1 cellular context compared by ENCODE assay signal in genomic region chr6:146915671-146916127, GRCh38.
TF ChIP-seq lines count a peak whose summit lies in the region.

No MANE protein-coding gene starts in this region.

TF ChIP-seq in K562, 482 proteins besides CTCF, POLR2A, EP300 and RAD21 (continued from another document and continues in another):
- TF ChIP-seq, protein P1, sequence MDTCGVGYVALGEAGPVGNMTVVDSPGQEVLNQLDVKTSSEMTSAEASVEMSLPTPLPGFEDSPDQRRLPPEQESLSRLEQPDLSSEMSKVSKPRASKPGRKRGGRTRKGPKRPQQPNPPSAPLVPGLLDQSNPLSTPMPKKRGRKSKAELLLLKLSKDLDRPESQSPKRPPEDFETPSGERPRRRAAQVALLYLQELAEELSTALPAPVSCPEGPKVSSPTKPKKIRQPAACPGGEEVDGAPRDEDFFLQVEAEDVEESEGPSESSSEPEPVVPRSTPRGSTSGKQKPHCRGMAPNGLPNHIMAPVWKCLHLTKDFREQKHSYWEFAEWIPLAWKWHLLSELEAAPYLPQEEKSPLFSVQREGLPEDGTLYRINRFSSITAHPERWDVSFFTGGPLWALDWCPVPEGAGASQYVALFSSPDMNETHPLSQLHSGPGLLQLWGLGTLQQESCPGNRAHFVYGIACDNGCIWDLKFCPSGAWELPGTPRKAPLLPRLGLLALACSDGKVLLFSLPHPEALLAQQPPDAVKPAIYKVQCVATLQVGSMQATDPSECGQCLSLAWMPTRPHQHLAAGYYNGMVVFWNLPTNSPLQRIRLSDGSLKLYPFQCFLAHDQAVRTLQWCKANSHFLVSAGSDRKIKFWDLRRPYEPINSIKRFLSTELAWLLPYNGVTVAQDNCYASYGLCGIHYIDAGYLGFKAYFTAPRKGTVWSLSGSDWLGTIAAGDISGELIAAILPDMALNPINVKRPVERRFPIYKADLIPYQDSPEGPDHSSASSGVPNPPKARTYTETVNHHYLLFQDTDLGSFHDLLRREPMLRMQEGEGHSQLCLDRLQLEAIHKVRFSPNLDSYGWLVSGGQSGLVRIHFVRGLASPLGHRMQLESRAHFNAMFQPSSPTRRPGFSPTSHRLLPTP (IDR thresholded peaks at IDR 0.05; ENCODE audit: borderline replicate concordance, extremely low read depth, insufficient read length) = no peak
- TF ChIP-seq ZNF785 (CRISPR knock-in tag; IDR thresholded peaks at IDR 0.05) (0 out of 2 replicates have a peak, but pooled peaks have one; percentile 48), SNAPC5 (CRISPR knock-in tag; IDR thresholded peaks at IDR 0.05) (no peak), DLX4 (CRISPR knock-in tag; IDR thresholded peaks at IDR 0.05) (no peak), POLR2AphosphoS2 (IDR thresholded peaks at IDR 0.05; ENCODE audit: low read length) (no peak), ZNF197 (CRISPR knock-in tag; IDR thresholded peaks at IDR 0.05; ENCODE audit: low read depth) (peak; percentile 90), NRF1 (conservative IDR thresholded peaks at IDR 0.05 in 1 of 2, IDR thresholded peaks at IDR 0.05 in 1 of 2) (0 out of 4 replicates have a peak, but pooled peaks of 1 of the 2 experiments have one; percentile 8), POLR3A (IDR thresholded peaks at IDR 0.05; ENCODE audit: borderline replicate concordance, extremely low read depth, insufficient read depth, insufficient read length) (no peak), C11orf30 (IDR thresholded peaks at IDR 0.05; ENCODE audit: low read depth) (peak; percentile 22; the same call in 1 of the 2 replicates), CREBBP (IDR thresholded peaks at IDR 0.05; ENCODE audit: low read depth, low read length) (no peak), ATF1 (CRISPR knock-in tag; IDR thresholded peaks at IDR 0.05) (no peak), ATF1 (tag; IDR thresholded peaks at IDR 0.05) (no peak), CCNT2 (IDR thresholded peaks at IDR 0.05; ENCODE audit: borderline replicate concordance, extremely low read depth, insufficient read length, low read depth, low read length) (no peak), HEY1 (CRISPR knock-in tag; IDR thresholded peaks at IDR 0.05; ENCODE audit: borderline replicate concordance) (no peak), ATF3 (IDR thresholded peaks at IDR 0.05) (peak; percentile 77), ATF3 (CRISPR knock-in tag; conservative IDR thresholded peaks at IDR 0.05) (no peak), TEAD1 (CRISPR knock-in tag; IDR thresholded peaks at IDR 0.05) (peak in 1 of 2 experiments; percentile 78; a peak in 2 of 4 replicates), ZFP36 (IDR thresholded peaks at IDR 0.05; ENCODE audit: low read depth, low read length, partially characterized antibody) (no peak), WHSC1 (IDR thresholded peaks at IDR 0.05; ENCODE audit: low read length) (no peak), DACH1 (IDR thresholded peaks at IDR 0.05; ENCODE audit: partially characterized antibody) (no peak), TCF7L2 (IDR thresholded peaks at IDR 0.05; ENCODE audit: low read depth, low read length) (no peak), SMAD3 (CRISPR knock-in tag; conservative IDR thresholded peaks at IDR 0.05) (peak; percentile 87), E2F6 (IDR thresholded peaks at IDR 0.05; ENCODE audit: borderline replicate concordance in 1 of 2, extremely low read depth in 1 of 2, insufficient read depth in 1 of 2, insufficient read length in 1 of 2, low read depth in 1 of 2, low read length in 1 of 2, poor library complexity in 1 of 2, severe bottlenecking in 1 of 2) (no peak), XRCC5 (IDR thresholded peaks at IDR 0.05; ENCODE audit: low read depth, low read length) (no peak), STAG1 (CRISPR knock-in tag; IDR thresholded peaks at IDR 0.05; ENCODE audit: borderline replicate concordance) (no peak), ZNF431 (CRISPR knock-in tag; IDR thresholded peaks at IDR 0.05) (no peak), ZNF175 (CRISPR knock-in tag; IDR thresholded peaks at IDR 0.05; ENCODE audit: low read depth) (peak; percentile 97), ZNF324 (CRISPR knock-in tag; IDR thresholded peaks at IDR 0.05) (peak; percentile 58), ZNF184 (CRISPR knock-in tag; IDR thresholded peaks at IDR 0.05) (no peak), ZNF146 (CRISPR knock-in tag; IDR thresholded peaks at IDR 0.05; ENCODE audit: unreplicated experiment) (no peak), MED1 (CRISPR knock-in tag; IDR thresholded peaks at IDR 0.05; ENCODE audit: borderline replicate concordance) (no peak), TRIM24 (IDR thresholded peaks at IDR 0.05) (0 out of 4 replicates have a peak, but pooled peaks of 1 of the 2 experiments have one; percentile 34), PURB (CRISPR knock-in tag; IDR thresholded peaks at IDR 0.05; ENCODE audit: low read depth) (no peak), ZNF655 (CRISPR knock-in tag; IDR thresholded peaks at IDR 0.05) (no peak), TSHZ1 (CRISPR knock-in tag; IDR thresholded peaks at IDR 0.05) (peak; percentile 81), FOXO4 (CRISPR knock-in tag; IDR thresholded peaks at IDR 0.05) (no peak), SREBF2 (CRISPR knock-in tag; IDR thresholded peaks at IDR 0.05) (no peak), SIN3A (IDR thresholded peaks at IDR 0.05; ENCODE audit: borderline replicate concordance in 2 of 2, control insufficient read depth in 1 of 2, low read depth in 2 of 2, low read length in 2 of 2) (no peak)
- TF ChIP-seq, protein P2, sequence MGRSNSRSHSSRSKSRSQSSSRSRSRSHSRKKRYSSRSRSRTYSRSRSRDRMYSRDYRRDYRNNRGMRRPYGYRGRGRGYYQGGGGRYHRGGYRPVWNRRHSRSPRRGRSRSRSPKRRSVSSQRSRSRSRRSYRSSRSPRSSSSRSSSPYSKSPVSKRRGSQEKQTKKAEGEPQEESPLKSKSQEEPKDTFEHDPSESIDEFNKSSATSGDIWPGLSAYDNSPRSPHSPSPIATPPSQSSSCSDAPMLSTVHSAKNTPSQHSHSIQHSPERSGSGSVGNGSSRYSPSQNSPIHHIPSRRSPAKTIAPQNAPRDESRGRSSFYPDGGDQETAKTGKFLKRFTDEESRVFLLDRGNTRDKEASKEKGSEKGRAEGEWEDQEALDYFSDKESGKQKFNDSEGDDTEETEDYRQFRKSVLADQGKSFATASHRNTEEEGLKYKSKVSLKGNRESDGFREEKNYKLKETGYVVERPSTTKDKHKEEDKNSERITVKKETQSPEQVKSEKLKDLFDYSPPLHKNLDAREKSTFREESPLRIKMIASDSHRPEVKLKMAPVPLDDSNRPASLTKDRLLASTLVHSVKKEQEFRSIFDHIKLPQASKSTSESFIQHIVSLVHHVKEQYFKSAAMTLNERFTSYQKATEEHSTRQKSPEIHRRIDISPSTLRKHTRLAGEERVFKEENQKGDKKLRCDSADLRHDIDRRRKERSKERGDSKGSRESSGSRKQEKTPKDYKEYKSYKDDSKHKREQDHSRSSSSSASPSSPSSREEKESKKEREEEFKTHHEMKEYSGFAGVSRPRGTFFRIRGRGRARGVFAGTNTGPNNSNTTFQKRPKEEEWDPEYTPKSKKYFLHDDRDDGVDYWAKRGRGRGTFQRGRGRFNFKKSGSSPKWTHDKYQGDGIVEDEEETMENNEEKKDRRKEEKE (IDR thresholded peaks at IDR 0.05; ENCODE audit: borderline replicate concordance in 1 of 2, control insufficient read depth in 1 of 2, low read depth in 2 of 2, low read length in 1 of 2) = no peak
- TF ChIP-seq, protein P3, sequence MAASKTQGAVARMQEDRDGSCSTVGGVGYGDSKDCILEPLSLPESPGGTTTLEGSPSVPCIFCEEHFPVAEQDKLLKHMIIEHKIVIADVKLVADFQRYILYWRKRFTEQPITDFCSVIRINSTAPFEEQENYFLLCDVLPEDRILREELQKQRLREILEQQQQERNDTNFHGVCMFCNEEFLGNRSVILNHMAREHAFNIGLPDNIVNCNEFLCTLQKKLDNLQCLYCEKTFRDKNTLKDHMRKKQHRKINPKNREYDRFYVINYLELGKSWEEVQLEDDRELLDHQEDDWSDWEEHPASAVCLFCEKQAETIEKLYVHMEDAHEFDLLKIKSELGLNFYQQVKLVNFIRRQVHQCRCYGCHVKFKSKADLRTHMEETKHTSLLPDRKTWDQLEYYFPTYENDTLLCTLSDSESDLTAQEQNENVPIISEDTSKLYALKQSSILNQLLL (CRISPR knock-in tag; IDR thresholded peaks at IDR 0.05; ENCODE audit: borderline replicate concordance) = no peak
- TF ChIP-seq, protein P4, sequence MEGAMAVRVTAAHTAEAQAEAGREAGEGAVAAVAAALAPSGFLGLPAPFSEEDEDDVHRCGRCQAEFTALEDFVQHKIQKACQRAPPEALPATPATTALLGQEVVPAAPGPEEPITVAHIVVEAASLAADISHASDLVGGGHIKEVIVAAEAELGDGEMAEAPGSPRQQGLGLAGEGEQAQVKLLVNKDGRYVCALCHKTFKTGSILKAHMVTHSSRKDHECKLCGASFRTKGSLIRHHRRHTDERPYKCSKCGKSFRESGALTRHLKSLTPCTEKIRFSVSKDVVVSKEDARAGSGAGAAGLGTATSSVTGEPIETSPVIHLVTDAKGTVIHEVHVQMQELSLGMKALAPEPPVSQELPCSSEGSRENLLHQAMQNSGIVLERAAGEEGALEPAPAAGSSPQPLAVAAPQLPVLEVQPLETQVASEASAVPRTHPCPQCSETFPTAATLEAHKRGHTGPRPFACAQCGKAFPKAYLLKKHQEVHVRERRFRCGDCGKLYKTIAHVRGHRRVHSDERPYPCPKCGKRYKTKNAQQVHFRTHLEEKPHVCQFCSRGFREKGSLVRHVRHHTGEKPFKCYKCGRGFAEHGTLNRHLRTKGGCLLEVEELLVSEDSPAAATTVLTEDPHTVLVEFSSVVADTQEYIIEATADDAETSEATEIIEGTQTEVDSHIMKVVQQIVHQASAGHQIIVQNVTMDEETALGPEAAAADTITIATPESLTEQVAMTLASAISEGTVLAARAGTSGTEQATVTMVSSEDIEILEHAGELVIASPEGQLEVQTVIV (CRISPR knock-in tag; IDR thresholded peaks at IDR 0.05; ENCODE audit: borderline replicate concordance) = no peak
